14 cellular contexts compared by ENCODE assay signal in genomic region chr11:120330045-120330444, GRCh38. TPM values are rescaled to one million over a fixed set of nuclear protein-coding genes. Genes with fewer than 3 reads are reported as not detected.
DNase-seq lines count a peak whose midpoint lies in the region; ATAC-seq and TF ChIP-seq lines count a peak whose summit lies in the region.
"Had no signal": no experiment of that assay in that cellular context is flagged by ENCODE, and none has a peak within 500 bp of the region (broad histone marks: within the 10 kb centered on the region; RNA-seq: fewer than 3 reads in every experiment).

No MANE protein-coding gene starts in this region.

- peaks cover 4% of the 10 kb centered on the region for H3K79me1 ChIP-seq in trophoblast cell (ENCODE audit: low read length)

- H3K27ac Mint-ChIP-seq in brain = peak overlapping the region in 3 of 5 experiments; percentile 6 to 91 (median 35)
- H3K27ac Mint-ChIP-seq: H9 had no signal

- H3K4me2 ChIP-seq in SK-N-SH = peak overlapping the region; percentile 34; the same call in 1 of the 2 replicates
- no peak overlapping the region for H3K4me2 ChIP-seq in trophoblast cell (ENCODE audit: low read length)

- no peaks in the 10 kb centered on the region for H3K9me3 Mint-ChIP-seq in brain
- H3K9me3 Mint-ChIP-seq: H9 had no signal

- H4K12ac ChIP-seq in trophoblast cell (ENCODE audit: low read depth, low read length) = no peak overlapping the region

- H3K4me3 ChIP-seq in SK-N-SH (ENCODE audit: low read depth in 2 of 2, low read length in 1 of 2) = no peak overlapping the region
- H3K4me3 ChIP-seq in trophoblast cell (ENCODE audit: low read depth, low read length) = no peak overlapping the region
- no peak overlapping the region for H3K4me3 ChIP-seq in MG63
- no peak overlapping the region for H3K4me3 ChIP-seq in tibial nerve
- no peak overlapping the region for H3K4me3 ChIP-seq in stomach

- WGBS in SK-N-SH (ENCODE audit: low lambda C conversion rate) = 98% methylated on average over 6 of the region's 6 CpGs
- WGBS in trophoblast cell (ENCODE audit: extremely low coverage, insufficient coverage, insufficient read length) = no CpG with 5 or more reads among the region's 6 CpGs
- 96 to 98% methylated on average over 6 of the region's 6 CpGs for WGBS in tibial nerve, 2 donors
- whole genome bisulfite sequencing in stomach, 5 donors = 93 to 97% (median 96%) methylated on average over 6 of the region's 6 CpGs

- TF ChIP-seq EP300 in SK-N-SH (IDR thresholded peaks at IDR 0.05; ENCODE audit: borderline replicate concordance in 1 of 2, low read depth in 1 of 2, low read length in 1 of 2) (no peak), tibial nerve (IDR thresholded peaks at IDR 0.05) (no peak), stomach (IDR thresholded peaks at IDR 0.05) (no peak)

- H3K9me2 ChIP-seq in SK-N-SH = no peaks in the 10 kb centered on the region

- no peak overlapping the region for H4K91ac ChIP-seq in trophoblast cell (ENCODE audit: low read depth, low read length)

- TF ChIP-seq CTCF in SK-N-SH (IDR thresholded peaks at IDR 0.05) (no peak), RWPE1 (conservative IDR thresholded peaks at IDR 0.05; ENCODE audit: low read depth) (no peak), brain (conservative IDR thresholded peaks at IDR 0.05) (no peak), tibial nerve (IDR thresholded peaks at IDR 0.05) (no peak), stomach (IDR thresholded peaks at IDR 0.05) (no peak)

- H3K9ac ChIP-seq in SK-N-SH = no peak overlapping the region; the same call in 1 of the 2 replicates
- peak overlapping the region; percentile 22 for H3K9ac ChIP-seq in trophoblast cell (ENCODE audit: low read length)

- H3K18ac ChIP-seq in trophoblast cell (ENCODE audit: low read length) = no peak overlapping the region

- no peak overlapping the region for H3K14ac ChIP-seq in trophoblast cell (ENCODE audit: low read length)

- peaks cover 21% of the 10 kb centered on the region for H3K36me3 Mint-ChIP-seq in brain

- H3K9me3 ChIP-seq in SK-N-SH = no peaks in the 10 kb centered on the region
- H3K9me3 ChIP-seq in trophoblast cell (ENCODE audit: insufficient read depth, low read depth, low read length) = no peaks in the 10 kb centered on the region
- H3K9me3 ChIP-seq in MG63 = no peaks in the 10 kb centered on the region
- H3K9me3 ChIP-seq in tibial nerve = no peaks in the 10 kb centered on the region
- H3K9me3 ChIP-seq in stomach = no peaks in the 10 kb centered on the region
- H3K9me3 ChIP-seq: Caco-2 had no signal

- peaks cover 45% of the 10 kb centered on the region for H3K79me2 ChIP-seq in SK-N-SH (ENCODE audit: insufficient read depth)
- peaks cover 4% of the 10 kb centered on the region for H3K79me2 ChIP-seq in trophoblast cell (ENCODE audit: control insufficient read depth, insufficient read depth, low read length, poor library complexity)

- H2AK5ac ChIP-seq in trophoblast cell (ENCODE audit: low read length) = no peak overlapping the region

- H3K27ac ChIP-seq in SK-N-SH (ENCODE audit: low read depth in 2 of 2, low read length in 1 of 2) (peak overlapping the region; percentile 20 to 95; a peak in 3 of 4 replicates), RWPE1 (peak overlapping the region; percentile 54), trophoblast cell (ENCODE audit: low read depth, low read length) (no peak overlapping the region), tibial nerve (no peak overlapping the region), stomach (no peak overlapping the region)

- peaks cover 46% of the 10 kb centered on the region for H3F3A ChIP-seq in SK-N-SH (replicated peaks; ENCODE audit: insufficient read depth)

- no peak overlapping the region for H4K8ac ChIP-seq in trophoblast cell (ENCODE audit: low read depth, low read length)

- H2BK12ac ChIP-seq in trophoblast cell (ENCODE audit: low read length) = no peak overlapping the region

- POLR2A ChIA-PET in SK-N-SH (lab: Yijun Ruan, JAX) = no interaction called here
- POLR2A ChIA-PET in RWPE1 (lab: Yijun Ruan, JAX; ENCODE audit: low non-redundant PET) = no interaction called here

- TF ChIP-seq RAD21 in SK-N-SH (IDR thresholded peaks at IDR 0.05; ENCODE audit: low read length) = no peak

- no peaks in the 10 kb centered on the region for H4K20me1 ChIP-seq in SK-N-SH (ENCODE audit: insufficient read depth)

- no peaks in the 10 kb centered on the region for H3K27me3 ChIP-seq in SK-N-SH (ENCODE audit: insufficient read depth)
- H3K27me3 ChIP-seq in trophoblast cell (ENCODE audit: insufficient read depth, low read length) = no peaks in the 10 kb centered on the region
- no peaks in the 10 kb centered on the region for H3K27me3 ChIP-seq in MG63
- no peaks in the 10 kb centered on the region for H3K27me3 ChIP-seq in tibial nerve
- H3K27me3 ChIP-seq in stomach = peaks cover 0 to 6% (median 0%) of the 10 kb centered on the region in 3 donors

- H3K23ac ChIP-seq in trophoblast cell (ENCODE audit: low read length) = no peak overlapping the region

- ATAC-seq in SK-N-SH treated with all-trans-retinoic acid at 6 μM for 48 hours = no peak

- intact Hi-C loops in stomach (cut with DNase I; ENCODE audit: low total_unique reads) = no loop called here

- H3K27me3 Mint-ChIP-seq in brain = peaks cover 3% of the 10 kb centered on the region

- no peak overlapping the region for H3K4ac ChIP-seq in trophoblast cell (ENCODE audit: low read depth, low read length)

- no peak for TF ChIP-seq POLR2A in tibial nerve (IDR thresholded peaks at IDR 0.05)
- no peak for TF ChIP-seq POLR2A in stomach (IDR thresholded peaks at IDR 0.05)

- H3K4me1 ChIP-seq in SK-N-SH (ENCODE audit: control insufficient read depth in 1 of 2, insufficient read depth in 2 of 2, low read depth in 1 of 2, low read length in 1 of 2) = peaks cover 7 to 54% of the 10 kb centered on the region in 2 experiments
- peaks cover 0 to 3% of the 10 kb centered on the region in 2 experiments for H3K4me1 ChIP-seq in trophoblast cell (ENCODE audit: control insufficient read depth in 1 of 2, insufficient read depth in 2 of 2, low read length in 2 of 2)
- peaks cover 0 to 37% (median 15%) of the 10 kb centered on the region in 4 donors for H3K4me1 ChIP-seq in tibial nerve
- H3K4me1 ChIP-seq in stomach = peaks cover 7 to 71% (median 47%) of the 10 kb centered on the region in 4 donors

- H2BK120ac ChIP-seq in trophoblast cell (ENCODE audit: insufficient read depth, low read length, poor library complexity) = no peak overlapping the region

- H3K36me3 ChIP-seq in SK-N-SH (replicated peaks in 1 of 2; ENCODE audit: control insufficient read depth in 1 of 2, insufficient read depth in 2 of 2, low read length in 1 of 2) = peaks cover 10 to 15% of the 10 kb centered on the region in 2 experiments
- peaks cover 6 to 9% of the 10 kb centered on the region in 2 experiments for H3K36me3 ChIP-seq in trophoblast cell (ENCODE audit: control insufficient read depth in 1 of 2, insufficient read depth in 2 of 2, low read length in 2 of 2)
- H3K36me3 ChIP-seq in MG63 = peaks cover 36% of the 10 kb centered on the region
- peaks cover 0 to 14% (median 0%) of the 10 kb centered on the region in 3 donors for H3K36me3 ChIP-seq in tibial nerve
- peaks cover 0 to 13% (median 11%) of the 10 kb centered on the region in 4 donors for H3K36me3 ChIP-seq in stomach

- no peak overlapping the region for H2AFZ ChIP-seq in SK-N-SH (ENCODE audit: low read depth)
- H2AFZ ChIP-seq in trophoblast cell (ENCODE audit: insufficient read depth, low read length, poor library complexity) = no peak overlapping the region

- H3K4me3 Mint-ChIP-seq in brain = peak overlapping the region in 1 of 5 experiments; percentile 6
- H3K4me3 Mint-ChIP-seq: H9 had no signal

- DNase-seq in SK-N-SH = no peak
- DNase-seq in RWPE1 (ENCODE audit: low spot score) = no peak
- DNase-seq in trophoblast cell = no peak
- no peak for DNase-seq in MG63
- DNase-seq in tibial nerve (ENCODE audit: low spot score in 2 of 2) = no peak
- no peak for DNase-seq in stomach
- DNase-seq: 8988T, Caco-2, DMS53, H9, NCI-H1105, NCI-H1694 treated with DMSO at 0.1 percent for 48 hours had no signal

- CTCF ChIA-PET in SK-N-SH (lab: Yijun Ruan, JAX) = no interaction called here
- CTCF ChIA-PET in RWPE1 (lab: Yijun Ruan, JAX) = interaction anchor here (0.7 kb wide), 1 partner anchor 114 kb away, joined by 3 read pairs; no protein-coding TSS in a partner anchor

- peaks cover 76% of the 10 kb centered on the region for H3K4me1 Mint-ChIP-seq in brain

- H2BK5ac ChIP-seq in trophoblast cell (ENCODE audit: low read depth, low read length, poor library complexity) = no peak overlapping the region

TF ChIP-seq in SK-N-SH treated with all-trans-retinoic acid at 6 μM for 48 hours, 23 proteins besides CTCF, POLR2A, EP300 and RAD21 (continues in another document):
- TF ChIP-seq ARNTL (CRISPR knock-in tag; IDR thresholded peaks at IDR 0.05; ENCODE audit: borderline replicate concordance, low read depth) = no peak
- TF ChIP-seq ZNF565 (CRISPR knock-in tag; conservative IDR thresholded peaks at IDR 0.05; ENCODE audit: low read depth) = no peak
- no peak for TF ChIP-seq ZFP3 (CRISPR knock-in tag; IDR thresholded peaks at IDR 0.05)
- no peak for TF ChIP-seq TCF4 (CRISPR knock-in tag; IDR thresholded peaks at IDR 0.05; ENCODE audit: borderline replicate concordance)

RNA-seq across cellular contexts. Expression of gene TLCD5, which starts 4.9 kb away (rescaled TPM):
- polyA plus RNA-seq in SK-N-SH (2012; rRNA removed) (12.7 and 18.7 TPM in 2 replicates), brain (ENCODE audit: insufficient read depth, low read depth, low replicate concordance) (8.6 TPM), stomach (1 to 10 TPM in 1 of 3 donors, under 1 TPM in 2; 0.76 to 1.8 (median 0.93) TPM)
- polyA plus RNA-seq in SK-N-SH (2012; cell fraction: cytosol; rRNA removed) = 14.6 and 15.1 TPM in 2 replicates
- polyA plus RNA-seq in SK-N-SH (2012; cell fraction: nucleus; rRNA removed) = 23.2 and 40.2 TPM in 2 replicates
- polyA plus RNA-seq in trophoblast cell (2013) = 5.9 and 6.1 TPM in 2 replicates
- total RNA-seq in MG63 (2014; rRNA removed; shearing (Covaris generic); ENCODE audit: low replicate concordance) = 7.3 and 8.1 TPM in 2 replicates
- total RNA-seq in tibial nerve (1 to 10 TPM; 6.3 to 9.4 (median 8.2) TPM), stomach (10 to 100 TPM in 1 of 5 donors, 1 to 10 TPM in 2, under 1 TPM in 1, not detected in 1; 0.58 to 81.2 (median 6.3) TPM)

RNA-seq across cellular contexts. Expression of gene ARHGEF12, which starts 6.2 kb away (rescaled TPM):
- polyA plus RNA-seq in SK-N-SH (2012; rRNA removed) (12.3 and 15.9 TPM in 2 replicates), brain (ENCODE audit: insufficient read depth, low read depth, low replicate concordance) (26.1 TPM), stomach (10 to 100 TPM; 11.5 to 23.5 (median 21.2) TPM)
- polyA plus RNA-seq in SK-N-SH (2012; cell fraction: cytosol; rRNA removed) = 20.8 and 21.6 TPM in 2 replicates
- 12.4 and 23.6 TPM in 2 replicates for polyA plus RNA-seq in SK-N-SH (2012; cell fraction: nucleus; rRNA removed)
- 30.4 and 31.2 TPM in 2 replicates for polyA plus RNA-seq in trophoblast cell (2013)
- total RNA-seq in MG63 (2014; rRNA removed; shearing (Covaris generic); ENCODE audit: low replicate concordance) = 28.1 and 32.5 TPM in 2 replicates
- total RNA-seq in tibial nerve (100 to 1,000 TPM in 2 of 4 donors, 10 to 100 TPM in 2; 92.1 to 122 (median 104) TPM), stomach (100 to 1,000 TPM in 2 of 5 donors, 10 to 100 TPM in 3; 30.4 to 186 (median 97.7) TPM)

Comparison
In these comparisons a context has a peak if more than half of its experiments do, and no peak if none do; other contexts are left out.
1. H3K27ac ChIP-seq: peak in SK-N-SH (2 of 2) and RWPE1 (single experiment); none in trophoblast cell (single experiment), tibial nerve (0 of 4) and stomach (0 of 5).